Comparison of ENCODE assay signal across 8 cellular contexts in the genomic region with DNA sequence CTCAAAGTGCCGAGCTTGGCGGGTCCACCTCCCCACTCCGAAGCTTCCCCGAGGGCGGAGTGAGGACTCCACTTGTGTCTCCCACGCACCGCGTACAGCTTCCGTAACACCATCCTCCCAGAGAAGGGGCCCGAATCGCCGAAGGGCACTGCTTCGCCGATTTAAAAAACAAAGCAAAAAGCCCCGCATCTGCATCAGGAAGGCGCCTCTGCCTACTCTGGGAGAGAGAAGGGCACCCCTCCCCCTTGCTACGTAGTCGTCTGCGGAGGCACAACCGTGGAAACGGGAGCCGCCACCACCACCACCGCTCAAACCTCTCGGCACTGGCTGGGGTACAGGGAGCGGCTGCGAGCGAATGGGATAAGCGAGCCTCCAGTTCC. TPM values are rescaled to one million over a fixed set of nuclear protein-coding genes. Genes with fewer than 3 reads are reported as not detected.
DNase-seq lines count a peak whose midpoint lies in the region; ATAC-seq, FAIRE-seq and TF ChIP-seq lines count a peak whose summit lies in the region.

No MANE protein-coding gene starts in this region.

- TF ChIP-seq POLR2A in H54 (IDR thresholded peaks at IDR 0.05; ENCODE audit: low read depth, low read length), result no peak

- intact Hi-C loops in lower lobe of right lung (cut with DNase I), result no loop called here

- in situ Hi-C loops in KBM-7 (cut with MboI; ENCODE audit: low pct_unique_long_range_greater_than_20kb, low sequenced_read_pairs), result no loop called here

- FAIRE-seq in H54 (lab: Jason Lieb, UNC), result no peak

- peak overlapping the region; percentile 98 for H3K27ac ChIP-seq in lower lobe of right lung

- H3K27me3 ChIP-seq in GM06990 (replicated peaks; ENCODE audit: control insufficient read depth, insufficient read depth, low read length), result no peaks in the 10 kb centered on the region
- H3K27me3 ChIP-seq in Loucy (ENCODE audit: insufficient read depth, low read length, poor library complexity, severe bottlenecking), result no peaks in the 10 kb centered on the region
- no peaks in the 10 kb centered on the region for H3K27me3 ChIP-seq in lower lobe of right lung (ENCODE audit: low read depth)

- H3F3A ChIP-seq in Loucy (ENCODE audit: low read depth), result no peaks in the 10 kb centered on the region

- TF ChIP-seq CTCF in GM06990 (IDR thresholded peaks at IDR 0.05; ENCODE audit: insufficient read depth, low read length, poor library complexity, severe bottlenecking), result no peak
- TF ChIP-seq CTCF in Loucy (conservative IDR thresholded peaks at IDR 0.05; ENCODE audit: low read length), result no peak
- TF ChIP-seq CTCF in lower lobe of right lung (IDR thresholded peaks at IDR 0.05), result no peak

- H3K4me3 ChIP-seq in GM06990 (replicated peaks; ENCODE audit: low read depth, low read length), result peak overlapping the region; percentile 85
- H3K4me3 ChIP-seq in Loucy (ENCODE audit: low read length, poor library complexity, severe bottlenecking), result peak overlapping the region; percentile 100
- H3K4me3 ChIP-seq in lower lobe of right lung, result peak overlapping the region; percentile 98

- H2AFZ ChIP-seq in Loucy (ENCODE audit: low read length), result peak overlapping the region; percentile 94

- H3K4me1 ChIP-seq in Loucy (ENCODE audit: insufficient read depth, low read length, poor library complexity, severe bottlenecking) (peaks cover 20% of the 10 kb centered on the region), lower lobe of right lung (peaks cover 26% of the 10 kb centered on the region)

- H4K20me1 ChIP-seq in Loucy (ENCODE audit: insufficient read depth, low read length, poor library complexity, severe bottlenecking), result peaks cover 36% of the 10 kb centered on the region

- DNase-seq in GM06990 (ENCODE audit: extremely low read depth, insufficient read length) (no peak), H54 (ENCODE audit: insufficient read length, low spot score) (peak; percentile 47), cerebellum (ENCODE audit: low spot score) (peak; percentile 33), lower lobe of right lung (peak; percentile 71), KBM-7 (no peak)
- peak; percentile 31 for DNase-seq in activated CD4-positive, CD25-positive, alpha-beta regulatory T cell treated with anti-CD3 and anti-CD28 coated beads, Interleukin-2, amount 50 U/mL, for 16 hours (ENCODE audit: low read depth, low spot score)
- peak; percentile 43 for DNase-seq in stimulated activated CD8-positive, alpha-beta memory T cell treated with anti-CD3 and anti-CD28 coated beads, Interleukin-12 subunit alpha, Interleukin-12 subunit beta, amount 100 ng/mL, for 1 hour (ENCODE audit: low read depth)

- H3K36me3 ChIP-seq in GM06990 (ENCODE audit: control insufficient read depth, insufficient read depth, low read length) (peaks cover 13% of the 10 kb centered on the region), Loucy (ENCODE audit: insufficient read depth, low read length) (peaks cover 22% of the 10 kb centered on the region; the same call in 1 of the 2 replicates), lower lobe of right lung (peaks cover 34% of the 10 kb centered on the region)

- H3K79me2 ChIP-seq in Loucy (ENCODE audit: insufficient read depth, low read length), result peaks cover 73% of the 10 kb centered on the region

- H3K9ac ChIP-seq in Loucy (ENCODE audit: low read depth, low read length, poor library complexity, severe bottlenecking), result peak overlapping the region; percentile 98

- no peaks in the 10 kb centered on the region for H3K9me3 ChIP-seq in Loucy (ENCODE audit: insufficient read depth, low read depth, low read length)
- H3K9me3 ChIP-seq in lower lobe of right lung, result no peaks in the 10 kb centered on the region

- no peaks in the 10 kb centered on the region for H3K9me2 ChIP-seq in Loucy (replicated peaks; ENCODE audit: low read depth, low read length)

- peak; percentile 67 to 71 for ATAC-seq in lower lobe of right lung

- H3K4me2 ChIP-seq in Loucy (ENCODE audit: low read depth, low read length, poor library complexity, severe bottlenecking), result peak overlapping the region; percentile 92

RNA-seq across cellular contexts. Expression of gene NCBP2, which starts 0.5 kb away (rescaled TPM):
- total RNA-seq in cerebellum (63.6 TPM), lower lobe of right lung (55.1 TPM)

RNA-seq across cellular contexts. Expression of gene PIGZ, which starts 26.8 kb away (rescaled TPM):
- total RNA-seq in cerebellum, result 3.1 TPM
- total RNA-seq in lower lobe of right lung, result 4.6 TPM

Comparison
In these comparisons a context has a peak if more than half of its experiments do, and no peak if none do; other contexts are left out.
1. DNase-seq: peak in H54 (single experiment), activated CD4-positive, CD25-positive, alpha-beta regulatory T cell treated with anti-CD3 and anti-CD28 coated beads, Interleukin-2, amount 50 U/mL, for 16 hours (single experiment), cerebellum (single experiment), lower lobe of right lung (single experiment) and stimulated activated CD8-positive, alpha-beta memory T cell treated with anti-CD3 and anti-CD28 coated beads, Interleukin-12 subunit alpha, Interleukin-12 subunit beta, amount 100 ng/mL, for 1 hour (single experiment); none in GM06990 (single experiment) and KBM-7 (single experiment).
2. Peak in every context shown above with its lines, with median percentiles within 50 percentile points of each other: H3K4me3 ChIP-seq.